2 cellular contexts compared by ENCODE assay signal in the genomic region with DNA sequence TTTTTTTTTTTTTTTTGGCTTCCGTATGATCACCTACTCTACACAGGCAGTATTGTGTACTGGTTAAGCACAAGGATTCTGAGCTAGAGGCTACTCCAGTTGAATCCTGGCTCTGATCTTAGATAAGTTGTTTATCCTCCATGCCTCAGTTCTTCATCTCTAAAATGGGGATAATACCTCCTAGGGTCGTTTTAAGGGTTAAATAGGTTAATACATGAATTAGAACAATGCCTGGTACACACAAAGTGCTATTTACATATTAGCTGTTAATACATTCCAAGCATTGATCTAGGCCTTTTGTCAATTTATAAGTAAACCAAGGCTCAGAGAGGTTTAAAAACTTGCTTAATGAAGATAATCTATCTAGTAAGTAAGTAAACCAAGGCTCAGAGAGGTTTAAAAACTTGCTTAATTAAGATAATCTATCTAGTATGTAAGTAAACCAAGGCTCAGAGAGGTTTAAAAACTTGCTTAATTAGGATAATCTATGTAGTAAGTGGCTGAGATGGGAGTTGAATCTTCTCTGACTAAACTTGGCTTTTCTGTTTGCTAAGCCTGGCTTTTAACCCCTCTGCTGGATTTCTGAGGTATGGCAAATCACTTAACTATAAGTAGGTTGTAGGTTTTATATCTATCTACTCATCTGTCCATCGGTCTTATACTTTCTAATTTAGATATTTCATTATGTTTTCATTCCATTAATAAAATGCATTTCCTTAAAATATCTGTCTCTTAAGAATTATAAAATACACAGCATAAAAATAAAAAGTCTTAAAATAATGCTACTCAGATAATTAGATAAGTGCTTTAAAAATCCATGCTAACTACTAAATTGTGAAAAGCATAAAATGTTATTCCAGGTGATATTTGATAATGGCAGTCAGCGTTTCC.
TF ChIP-seq lines count a peak whose summit lies in the region.

No MANE protein-coding gene starts in this region.

TF ChIP-seq in HEK293, 187 proteins besides CTCF, POLR2A, EP300 and RAD21:
- TF ChIP-seq, protein P1, sequence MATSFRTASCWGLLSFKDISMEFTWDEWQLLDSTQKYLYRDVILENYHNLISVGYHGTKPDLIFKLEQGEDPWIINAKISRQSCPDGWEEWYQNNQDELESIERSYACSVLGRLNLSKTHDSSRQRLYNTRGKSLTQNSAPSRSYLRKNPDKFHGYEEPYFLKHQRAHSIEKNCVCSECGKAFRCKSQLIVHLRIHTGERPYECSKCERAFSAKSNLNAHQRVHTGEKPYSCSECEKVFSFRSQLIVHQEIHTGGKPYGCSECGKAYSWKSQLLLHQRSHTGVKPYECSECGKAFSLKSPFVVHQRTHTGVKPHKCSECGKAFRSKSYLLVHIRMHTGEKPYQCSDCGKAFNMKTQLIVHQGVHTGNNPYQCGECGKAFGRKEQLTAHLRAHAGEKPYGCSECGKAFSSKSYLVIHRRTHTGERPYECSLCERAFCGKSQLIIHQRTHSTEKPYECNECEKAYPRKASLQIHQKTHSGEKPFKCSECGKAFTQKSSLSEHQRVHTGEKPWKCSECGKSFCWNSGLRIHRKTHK (tag by site-specific recombination; IDR thresholded peaks at IDR 0.05): no peak
- no peak for TF ChIP-seq ZNF394 (tag by site-specific recombination; IDR thresholded peaks at IDR 0.05; ENCODE audit: borderline replicate concordance)
- TF ChIP-seq ZSCAN30 (tag by site-specific recombination; IDR thresholded peaks at IDR 0.05): peak; percentile 29; the same call in 1 of the 2 replicates
- peak; percentile 36 for TF ChIP-seq ZNF654 (tag by site-specific recombination; IDR thresholded peaks at IDR 0.05; ENCODE audit: low read depth)
- peak; percentile 35 for TF ChIP-seq ZNF341 (tag by site-specific recombination; IDR thresholded peaks at IDR 0.05; ENCODE audit: low read depth)
- TF ChIP-seq ZNF37A (tag by site-specific recombination; IDR thresholded peaks at IDR 0.05): no peak

TF ChIP-seq in K562, 482 proteins besides CTCF, POLR2A, EP300 and RAD21 (continues in another document):
- TF ChIP-seq, protein P2, sequence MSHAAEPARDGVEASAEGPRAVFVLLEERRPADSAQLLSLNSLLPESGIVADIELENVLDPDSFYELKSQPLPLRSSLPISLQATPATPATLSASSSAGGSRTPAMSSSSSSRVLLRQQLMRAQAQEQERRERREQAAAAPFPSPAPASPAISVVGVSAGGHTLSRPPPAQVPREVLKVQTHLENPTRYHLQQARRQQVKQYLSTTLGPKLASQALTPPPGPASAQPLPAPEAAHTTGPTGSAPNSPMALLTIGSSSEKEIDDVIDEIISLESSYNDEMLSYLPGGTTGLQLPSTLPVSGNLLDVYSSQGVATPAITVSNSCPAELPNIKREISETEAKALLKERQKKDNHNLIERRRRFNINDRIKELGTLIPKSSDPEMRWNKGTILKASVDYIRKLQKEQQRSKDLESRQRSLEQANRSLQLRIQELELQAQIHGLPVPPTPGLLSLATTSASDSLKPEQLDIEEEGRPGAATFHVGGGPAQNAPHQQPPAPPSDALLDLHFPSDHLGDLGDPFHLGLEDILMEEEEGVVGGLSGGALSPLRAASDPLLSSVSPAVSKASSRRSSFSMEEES (CRISPR knock-in tag; IDR thresholded peaks at IDR 0.05): no peak
- TF ChIP-seq CBFA2T2 (conservative IDR thresholded peaks at IDR 0.05) (no peak), POLR2AphosphoS5 (IDR thresholded peaks at IDR 0.05; ENCODE audit: control insufficient read depth, insufficient read depth, low read depth, low read length) (no peak), HLTF (IDR thresholded peaks at IDR 0.05) (no peak), RBM14 (IDR thresholded peaks at IDR 0.05; ENCODE audit: borderline replicate concordance, insufficient read depth, low read depth, low read length) (no peak), SMARCA5 (IDR thresholded peaks at IDR 0.05) (0 out of 2 replicates have a peak, but pooled peaks have one; percentile 34), RBM25 (IDR thresholded peaks at IDR 0.05; ENCODE audit: low read depth, low read length, severe bottlenecking) (peak; percentile 90), ZNF140 (CRISPR knock-in tag; IDR thresholded peaks at IDR 0.05) (no peak), ZSCAN32 (CRISPR knock-in tag; IDR thresholded peaks at IDR 0.05) (no peak), TRIM24 (IDR thresholded peaks at IDR 0.05) (0 out of 4 replicates have a peak, but pooled peaks of 1 of the 2 experiments have one; percentile 7), CCNT2 (IDR thresholded peaks at IDR 0.05; ENCODE audit: borderline replicate concordance, extremely low read depth, insufficient read length, low read depth, low read length) (no peak), DNMT1 (IDR thresholded peaks at IDR 0.05) (no peak), THRAP3 (IDR thresholded peaks at IDR 0.05; ENCODE audit: borderline replicate concordance) (peak; percentile 42; the same call in 1 of the 2 replicates), POLR2H (tag; IDR thresholded peaks at IDR 0.05; ENCODE audit: low read depth) (peak; percentile 55; the same call in 1 of the 2 replicates), ZNF444 (CRISPR knock-in tag; IDR thresholded peaks at IDR 0.05) (no peak), CHD4 (IDR thresholded peaks at IDR 0.05; ENCODE audit: insufficient read depth, insufficient replicate concordance, low read depth, low read length, poor library complexity, severe bottlenecking) (peak; percentile 88), ADNP (tag; IDR thresholded peaks at IDR 0.05) (peak; percentile 93), IRF2 (CRISPR knock-in tag; IDR thresholded peaks at IDR 0.05) (no peak)
- TF ChIP-seq, protein P3, sequence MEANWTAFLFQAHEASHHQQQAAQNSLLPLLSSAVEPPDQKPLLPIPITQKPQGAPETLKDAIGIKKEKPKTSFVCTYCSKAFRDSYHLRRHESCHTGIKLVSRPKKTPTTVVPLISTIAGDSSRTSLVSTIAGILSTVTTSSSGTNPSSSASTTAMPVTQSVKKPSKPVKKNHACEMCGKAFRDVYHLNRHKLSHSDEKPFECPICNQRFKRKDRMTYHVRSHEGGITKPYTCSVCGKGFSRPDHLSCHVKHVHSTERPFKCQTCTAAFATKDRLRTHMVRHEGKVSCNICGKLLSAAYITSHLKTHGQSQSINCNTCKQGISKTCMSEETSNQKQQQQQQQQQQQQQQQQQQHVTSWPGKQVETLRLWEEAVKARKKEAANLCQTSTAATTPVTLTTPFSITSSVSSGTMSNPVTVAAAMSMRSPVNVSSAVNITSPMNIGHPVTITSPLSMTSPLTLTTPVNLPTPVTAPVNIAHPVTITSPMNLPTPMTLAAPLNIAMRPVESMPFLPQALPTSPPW (CRISPR knock-in tag; IDR thresholded peaks at IDR 0.05): no peak
- TF ChIP-seq, protein P4, sequence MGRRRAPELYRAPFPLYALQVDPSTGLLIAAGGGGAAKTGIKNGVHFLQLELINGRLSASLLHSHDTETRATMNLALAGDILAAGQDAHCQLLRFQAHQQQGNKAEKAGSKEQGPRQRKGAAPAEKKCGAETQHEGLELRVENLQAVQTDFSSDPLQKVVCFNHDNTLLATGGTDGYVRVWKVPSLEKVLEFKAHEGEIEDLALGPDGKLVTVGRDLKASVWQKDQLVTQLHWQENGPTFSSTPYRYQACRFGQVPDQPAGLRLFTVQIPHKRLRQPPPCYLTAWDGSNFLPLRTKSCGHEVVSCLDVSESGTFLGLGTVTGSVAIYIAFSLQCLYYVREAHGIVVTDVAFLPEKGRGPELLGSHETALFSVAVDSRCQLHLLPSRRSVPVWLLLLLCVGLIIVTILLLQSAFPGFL (CRISPR knock-in tag; IDR thresholded peaks at IDR 0.05): no peak
- TF ChIP-seq, protein P5, sequence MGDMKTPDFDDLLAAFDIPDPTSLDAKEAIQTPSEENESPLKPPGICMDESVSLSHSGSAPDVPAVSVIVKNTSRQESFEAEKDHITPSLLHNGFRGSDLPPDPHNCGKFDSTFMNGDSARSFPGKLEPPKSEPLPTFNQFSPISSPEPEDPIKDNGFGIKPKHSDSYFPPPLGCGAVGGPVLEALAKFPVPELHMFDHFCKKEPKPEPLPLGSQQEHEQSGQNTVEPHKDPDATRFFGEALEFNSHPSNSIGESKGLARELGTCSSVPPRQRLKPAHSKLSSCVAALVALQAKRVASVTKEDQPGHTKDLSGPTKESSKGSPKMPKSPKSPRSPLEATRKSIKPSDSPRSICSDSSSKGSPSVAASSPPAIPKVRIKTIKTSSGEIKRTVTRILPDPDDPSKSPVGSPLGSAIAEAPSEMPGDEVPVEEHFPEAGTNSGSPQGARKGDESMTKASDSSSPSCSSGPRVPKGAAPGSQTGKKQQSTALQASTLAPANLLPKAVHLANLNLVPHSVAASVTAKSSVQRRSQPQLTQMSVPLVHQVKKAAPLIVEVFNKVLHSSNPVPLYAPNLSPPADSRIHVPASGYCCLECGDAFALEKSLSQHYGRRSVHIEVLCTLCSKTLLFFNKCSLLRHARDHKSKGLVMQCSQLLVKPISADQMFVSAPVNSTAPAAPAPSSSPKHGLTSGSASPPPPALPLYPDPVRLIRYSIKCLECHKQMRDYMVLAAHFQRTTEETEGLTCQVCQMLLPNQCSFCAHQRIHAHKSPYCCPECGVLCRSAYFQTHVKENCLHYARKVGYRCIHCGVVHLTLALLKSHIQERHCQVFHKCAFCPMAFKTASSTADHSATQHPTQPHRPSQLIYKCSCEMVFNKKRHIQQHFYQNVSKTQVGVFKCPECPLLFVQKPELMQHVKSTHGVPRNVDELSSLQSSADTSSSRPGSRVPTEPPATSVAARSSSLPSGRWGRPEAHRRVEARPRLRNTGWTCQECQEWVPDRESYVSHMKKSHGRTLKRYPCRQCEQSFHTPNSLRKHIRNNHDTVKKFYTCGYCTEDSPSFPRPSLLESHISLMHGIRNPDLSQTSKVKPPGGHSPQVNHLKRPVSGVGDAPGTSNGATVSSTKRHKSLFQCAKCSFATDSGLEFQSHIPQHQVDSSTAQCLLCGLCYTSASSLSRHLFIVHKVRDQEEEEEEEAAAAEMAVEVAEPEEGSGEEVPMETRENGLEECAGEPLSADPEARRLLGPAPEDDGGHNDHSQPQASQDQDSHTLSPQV (IDR thresholded peaks at IDR 0.05): 0 out of 2 replicates have a peak, but pooled peaks have one; percentile 50
- TF ChIP-seq, protein P6, sequence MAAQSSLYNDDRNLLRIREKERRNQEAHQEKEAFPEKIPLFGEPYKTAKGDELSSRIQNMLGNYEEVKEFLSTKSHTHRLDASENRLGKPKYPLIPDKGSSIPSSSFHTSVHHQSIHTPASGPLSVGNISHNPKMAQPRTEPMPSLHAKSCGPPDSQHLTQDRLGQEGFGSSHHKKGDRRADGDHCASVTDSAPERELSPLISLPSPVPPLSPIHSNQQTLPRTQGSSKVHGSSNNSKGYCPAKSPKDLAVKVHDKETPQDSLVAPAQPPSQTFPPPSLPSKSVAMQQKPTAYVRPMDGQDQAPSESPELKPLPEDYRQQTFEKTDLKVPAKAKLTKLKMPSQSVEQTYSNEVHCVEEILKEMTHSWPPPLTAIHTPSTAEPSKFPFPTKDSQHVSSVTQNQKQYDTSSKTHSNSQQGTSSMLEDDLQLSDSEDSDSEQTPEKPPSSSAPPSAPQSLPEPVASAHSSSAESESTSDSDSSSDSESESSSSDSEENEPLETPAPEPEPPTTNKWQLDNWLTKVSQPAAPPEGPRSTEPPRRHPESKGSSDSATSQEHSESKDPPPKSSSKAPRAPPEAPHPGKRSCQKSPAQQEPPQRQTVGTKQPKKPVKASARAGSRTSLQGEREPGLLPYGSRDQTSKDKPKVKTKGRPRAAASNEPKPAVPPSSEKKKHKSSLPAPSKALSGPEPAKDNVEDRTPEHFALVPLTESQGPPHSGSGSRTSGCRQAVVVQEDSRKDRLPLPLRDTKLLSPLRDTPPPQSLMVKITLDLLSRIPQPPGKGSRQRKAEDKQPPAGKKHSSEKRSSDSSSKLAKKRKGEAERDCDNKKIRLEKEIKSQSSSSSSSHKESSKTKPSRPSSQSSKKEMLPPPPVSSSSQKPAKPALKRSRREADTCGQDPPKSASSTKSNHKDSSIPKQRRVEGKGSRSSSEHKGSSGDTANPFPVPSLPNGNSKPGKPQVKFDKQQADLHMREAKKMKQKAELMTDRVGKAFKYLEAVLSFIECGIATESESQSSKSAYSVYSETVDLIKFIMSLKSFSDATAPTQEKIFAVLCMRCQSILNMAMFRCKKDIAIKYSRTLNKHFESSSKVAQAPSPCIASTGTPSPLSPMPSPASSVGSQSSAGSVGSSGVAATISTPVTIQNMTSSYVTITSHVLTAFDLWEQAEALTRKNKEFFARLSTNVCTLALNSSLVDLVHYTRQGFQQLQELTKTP (IDR thresholded peaks at IDR 0.05; ENCODE audit: low read depth in 1 of 2, partially characterized antibody in 2 of 2): no peak
